7 cellular contexts compared by ENCODE assay signal in genomic region chr2:176136375-176137248, GRCh38. TPM values are rescaled to one million over a fixed set of nuclear protein-coding genes. Genes with fewer than 3 reads are reported as not detected.
DNase-seq lines count a peak whose midpoint lies in the region; ATAC-seq and TF ChIP-seq lines count a peak whose summit lies in the region.
"Had no signal": no experiment of that assay in that cellular context is flagged by ENCODE, and none has a peak within 500 bp of the region (broad histone marks: within the 10 kb centered on the region; RNA-seq: fewer than 3 reads in every experiment).

No MANE protein-coding gene starts in this region.

- H3K4me3 ChIP-seq in esophagus squamous epithelium (peak overlapping the region; percentile 12 to 63 (median 38)), stomach smooth muscle (ENCODE audit: low read length in 2 of 2) (peak overlapping the region; percentile 26 to 64)

- intact Hi-C loops in esophagus squamous epithelium (cut with DNase I): loop anchor here (5.0 kb wide), 1 partner anchor 421 kb away; no protein-coding TSS in a partner anchor

- peak overlapping the region; percentile 19 to 83 (median 74) for H3K27ac ChIP-seq in esophagus squamous epithelium
- no peak overlapping the region for H3K27ac ChIP-seq in stomach smooth muscle (ENCODE audit: low read length)

- no peaks in the 10 kb centered on the region for H3K9me3 ChIP-seq in esophagus squamous epithelium
- H3K9me3 ChIP-seq in stomach smooth muscle (ENCODE audit: control insufficient read depth in 2 of 2, low read length in 2 of 2): peaks cover 0 to under 1% of the 10 kb centered on the region in 2 donors

- H3K36me3 ChIP-seq in esophagus squamous epithelium: no peaks in the 10 kb centered on the region
- no peaks in the 10 kb centered on the region for H3K36me3 ChIP-seq in stomach smooth muscle (ENCODE audit: control insufficient read depth in 2 of 2, insufficient read depth in 2 of 2, low read length in 2 of 2)

- DNase-seq in NCI-H524 (lab: John Stamatoyannopoulos, UW) (peak; percentile 13 to 36), NCI-H524 treated with DMSO at 0.1 percent for 48 hours (lab: John Stamatoyannopoulos, UW) (no peak), esophagus squamous epithelium (lab: John Stamatoyannopoulos, UW) (no peak), Ammon's horn (ENCODE audit: low spot score) (no peak)
- DNase-seq: CD4-positive, CD25-positive, alpha-beta regulatory T cell had no signal

- H3K4me1 ChIP-seq in esophagus squamous epithelium (peaks cover 0 to 60% (median 9%) of the 10 kb centered on the region in 3 donors), stomach smooth muscle (ENCODE audit: control insufficient read depth, insufficient read depth, low read length) (peaks cover 24% of the 10 kb centered on the region)

- WGBS in esophagus squamous epithelium, 2 donors: 7 to 10% methylated on average over 15 to 27 of the region's 71 CpGs

- TF ChIP-seq CTCF in esophagus squamous epithelium (IDR thresholded peaks at IDR 0.05): no peak

- H3K27me3 ChIP-seq in esophagus squamous epithelium (peaks cover 19 to 100% (median 49%) of the 10 kb centered on the region in 4 donors), stomach smooth muscle (ENCODE audit: control insufficient read depth in 1 of 2, insufficient read depth in 2 of 2, low read length in 2 of 2) (peaks cover 80 to 92% of the 10 kb centered on the region in 2 donors)

- TF ChIP-seq POLR2A in esophagus squamous epithelium (IDR thresholded peaks at IDR 0.05): no peak

- H3K9ac ChIP-seq in stomach smooth muscle (ENCODE audit: low read length in 2 of 2): peak overlapping the region in 1 of 2 donors; percentile 5

- no peak for ATAC-seq in GM19467 (IDR thresholded peaks at IDR 0.05; ENCODE audit: unreplicated experiment)

RNA-seq across cellular contexts. Expression of gene HOXD8, which starts 7.1 kb away (rescaled TPM):
- total RNA-seq in esophagus squamous epithelium: 1 to 10 TPM in 3 of 4 donors, not detected in 1; 1.2 to 4.6 (median 1.2) TPM
- total RNA-seq: CD4-positive, CD25-positive, alpha-beta regulatory T cell had no signal

RNA-seq across cellular contexts. Expression of gene HOXD9, which starts 14.1 kb away (rescaled TPM):
- total RNA-seq in esophagus squamous epithelium: 1 to 10 TPM in 1 of 4 donors, under 1 TPM in 1, not detected in 2; 0.61 to 3.4 TPM
- total RNA-seq: CD4-positive, CD25-positive, alpha-beta regulatory T cell had no signal

RNA-seq across cellular contexts. Expression of gene HOXD4, which starts 14.7 kb away (rescaled TPM):
- total RNA-seq in esophagus squamous epithelium: 1 to 10 TPM in 1 of 4 donors, under 1 TPM in 1, not detected in 2; 0.31 to 2.5 TPM
- total RNA-seq: CD4-positive, CD25-positive, alpha-beta regulatory T cell had no signal

RNA-seq across cellular contexts. Expression of gene HOXD10, which starts 20.0 kb away (rescaled TPM):
- under 1 TPM in 2 of 4 donors, not detected in 2; 0.22 to 0.38 TPM for total RNA-seq in esophagus squamous epithelium
- total RNA-seq: CD4-positive, CD25-positive, alpha-beta regulatory T cell had no signal

RNA-seq across cellular contexts. Expression of gene HOXD3, which starts 20.5 kb away (rescaled TPM):
- 1 to 10 TPM in 2 of 4 donors, under 1 TPM in 1, not detected in 1; 0.40 to 2.9 (median 1.5) TPM for total RNA-seq in esophagus squamous epithelium
- total RNA-seq: CD4-positive, CD25-positive, alpha-beta regulatory T cell had no signal

Comparison
In these comparisons a context has a peak if more than half of its experiments do, and no peak if none do; other contexts are left out.
1. DNase-seq: peak in NCI-H524 (2 of 2); none in NCI-H524 treated with DMSO at 0.1 percent for 48 hours (single experiment), esophagus squamous epithelium (single experiment) and Ammon's horn (single experiment).